In the genomic region with DNA sequence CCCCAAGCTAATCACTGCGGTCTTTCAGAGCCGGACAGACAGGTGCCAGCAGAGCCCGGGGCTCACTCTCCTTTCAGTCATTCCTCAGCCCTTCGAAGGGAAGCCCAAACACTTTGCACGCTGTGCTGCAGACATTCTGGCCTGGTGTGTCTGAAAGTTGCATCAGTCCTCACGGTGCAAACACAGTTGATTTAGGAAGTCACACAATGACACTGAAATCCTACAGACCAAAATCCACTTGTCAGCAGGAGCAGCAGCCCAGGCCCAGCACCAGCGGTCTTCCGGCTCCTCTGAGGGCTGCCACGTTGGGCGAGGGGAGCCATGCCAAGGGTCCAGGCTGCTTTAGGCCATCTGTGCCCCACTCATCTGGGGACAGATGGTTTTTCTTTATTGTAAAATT, we compare ENCODE assay signal across 13 cellular contexts.
A peak's percentile ranks its signal among the peaks of the same experiment; 100 is the strongest.
DNase-seq lines count a peak whose midpoint lies in the region; ATAC-seq and TF ChIP-seq lines count a peak whose summit lies in the region.
"Had no signal": no experiment of that assay in that cellular context is flagged by ENCODE, and none has a peak within 500 bp of the region (broad histone marks: within the 10 kb centered on the region; RNA-seq: fewer than 3 reads in every experiment).

No MANE protein-coding gene starts in this region.

- H3K36me3 ChIP-seq in KMS-11 (ENCODE audit: insufficient read depth) (peaks cover 16% of the 10 kb centered on the region), rectal smooth muscle tissue (ENCODE audit: control insufficient read depth, insufficient read depth, low read length) (peaks cover 24% of the 10 kb centered on the region)

- H2AFZ ChIP-seq in KMS-11 (ENCODE audit: low read depth): no peak overlapping the region

- no peak for ATAC-seq in CD4-positive, alpha-beta T cell (ENCODE audit: poor library complexity)
- no peak for ATAC-seq in GM18907 (IDR thresholded peaks at IDR 0.05; ENCODE audit: unreplicated experiment)

- H3K79me2 ChIP-seq in KMS-11 (ENCODE audit: insufficient read depth, low read depth): no peaks in the 10 kb centered on the region

- H3K27ac Mint-ChIP-seq in CD4-positive, alpha-beta T cell: peak overlapping the region; percentile 75

- H4K20me1 ChIP-seq in KMS-11 (ENCODE audit: insufficient read depth): no peaks in the 10 kb centered on the region

- CTCF ChIA-PET in CD4-positive, alpha-beta T cell (lab: Charles Lee): no interaction called here

- H3K4me3 ChIP-seq in KMS-11 (IDR thresholded peaks at IDR 0.05; ENCODE audit: insufficient read depth, low read depth, low read length): no peak overlapping the region
- no peak overlapping the region for H3K4me3 ChIP-seq in dorsolateral prefrontal cortex
- no peak overlapping the region for H3K4me3 ChIP-seq in rectal smooth muscle tissue (ENCODE audit: low read length)

- TF ChIP-seq CTCF in CD4-positive, alpha-beta T cell (IDR thresholded peaks at IDR 0.05): no peak
- TF ChIP-seq CTCF in KMS-11 (conservative IDR thresholded peaks at IDR 0.05; ENCODE audit: low read depth, low read length) (no peak), dorsolateral prefrontal cortex (IDR thresholded peaks at IDR 0.05 in 54 of 56, conservative IDR thresholded peaks at IDR 0.05 in 2 of 56; ENCODE audit: low read depth in 1 of 56, partially characterized antibody in 56 of 56) (no peak), GM20000 (IDR thresholded peaks at IDR 0.05; ENCODE audit: extremely low read depth, missing control alignments) (no peak)

- H3K9me3 ChIP-seq in CD4-positive, alpha-beta T cell (ENCODE audit: control insufficient read depth, low read length): no peaks in the 10 kb centered on the region

- H3K4me1 ChIP-seq in KMS-11 (ENCODE audit: low read depth, poor library complexity, severe bottlenecking): peaks cover 61% of the 10 kb centered on the region
- peaks cover 40% of the 10 kb centered on the region for H3K4me1 ChIP-seq in rectal smooth muscle tissue (ENCODE audit: control insufficient read depth, insufficient read depth, low read length)

- no peak overlapping the region for H3K4me3 Mint-ChIP-seq in CD4-positive, alpha-beta T cell
- H3K4me3 Mint-ChIP-seq: H9 had no signal

- no peaks in the 10 kb centered on the region for H3K9me3 Mint-ChIP-seq in CD4-positive, alpha-beta T cell
- H3K9me3 Mint-ChIP-seq: H9 had no signal

- H3K27ac ChIP-seq in CD4-positive, alpha-beta T cell (ENCODE audit: low read depth, low read length): no peak overlapping the region
- H3K27ac ChIP-seq in KMS-11 (peak overlapping the region; percentile 80), dorsolateral prefrontal cortex (peak overlapping the region in 52 of 59 donors; percentile 5 to 91 (median 76)), rectal smooth muscle tissue (ENCODE audit: low read depth, low read length) (peak overlapping the region; percentile 91)

- intact Hi-C loops in CD4-positive, alpha-beta T cell (cut with DNase I, micrococcal nuclease): no loop called here
- intact Hi-C loops in dorsolateral prefrontal cortex (cut with DNase I): loop anchor here (5.0 kb wide), 3 partner anchors 220 to 235 kb away; no protein-coding TSS in a partner anchor

- H3K27me3 ChIP-seq in CD4-positive, alpha-beta T cell (ENCODE audit: control insufficient read depth, insufficient read depth, low read length): no peaks in the 10 kb centered on the region
- H3K27me3 ChIP-seq in KMS-11 (ENCODE audit: insufficient read depth, low read depth) (no peaks in the 10 kb centered on the region), dorsolateral prefrontal cortex (no peaks in the 10 kb centered on the region), rectal smooth muscle tissue (ENCODE audit: control insufficient read depth, insufficient read depth, low read length) (no peaks in the 10 kb centered on the region)

- DNase-seq in CD4-positive, alpha-beta T cell: no peak
- DNase-seq in dorsolateral prefrontal cortex (no peak), GM20000 (ENCODE audit: low spot score) (no peak), NCI-H1417 treated with DMSO at 0.1 percent for 48 hours (lab: John Stamatoyannopoulos, UW) (no peak), AML-193 (lab: John Stamatoyannopoulos, UW) (no peak)
- DNase-seq: activated gamma-delta T cell treated with Interleukin-2 at 50 U/mL for 16 hours, DMS79, H9, NCI-H1694, occipital lobe had no signal

- H3K9ac ChIP-seq in KMS-11 (no peak overlapping the region), rectal smooth muscle tissue (ENCODE audit: low read length) (no peak overlapping the region)

- peaks cover 62% of the 10 kb centered on the region for H3K36me3 Mint-ChIP-seq in CD4-positive, alpha-beta T cell (ENCODE audit: low read depth)

- H3K27me3 Mint-ChIP-seq in CD4-positive, alpha-beta T cell: no peaks in the 10 kb centered on the region

- peaks cover 55% of the 10 kb centered on the region for H3K4me1 Mint-ChIP-seq in CD4-positive, alpha-beta T cell (ENCODE audit: low read depth)

- H3K4me2 ChIP-seq in KMS-11: peak overlapping the region; percentile 79; the same call in 1 of the 2 replicates

- POLR2A ChIA-PET in CD4-positive, alpha-beta T cell (lab: Charles Lee): no interaction called here

Comparison
In these comparisons a context has a peak if more than half of its experiments do, and no peak if none do; other contexts are left out.
1. intact Hi-C loops: an anchor here in dorsolateral prefrontal cortex (5.0 kb wide); none called in CD4-positive, alpha-beta T cell.